Comparison of ENCODE assay signal across 9 cellular contexts in genomic region chr19:29528946-29529645, GRCh38. TPM values are rescaled to one million over a fixed set of nuclear protein-coding genes. Genes with fewer than 3 reads are reported as not detected.
DNase-seq lines count a peak whose midpoint lies in the region; ATAC-seq and TF ChIP-seq lines count a peak whose summit lies in the region.
"Had no signal": no experiment of that assay in that cellular context is flagged by ENCODE, and none has a peak within 500 bp of the region (broad histone marks: within the 10 kb centered on the region; RNA-seq: fewer than 3 reads in every experiment).

No MANE protein-coding gene starts in this region.

- intact Hi-C loops in left lung (cut with DNase I) = no loop called here

- H3K9me3 Mint-ChIP-seq in T-helper 1 cell treated with Interleukin-12 subunit alpha and Interleukin-12 subunit beta and Interleukin-4 antibody, amounts not matched to agents 30 μg/mL and 1 μg/mL, for 36 hours = no peaks in the 10 kb centered on the region
- H3K9me3 Mint-ChIP-seq in endothelial cell (ENCODE audit: unreplicated experiment) = no peaks in the 10 kb centered on the region
- H3K9me3 Mint-ChIP-seq: activated B cell treated with CpG ODN at 0.5 μM for 24 hours had no signal

- TF ChIP-seq CTCF in endothelial cell (IDR thresholded peaks at IDR 0.05; ENCODE audit: unreplicated experiment) (no peak), left lung (IDR thresholded peaks at IDR 0.05) (no peak), RWPE1 (conservative IDR thresholded peaks at IDR 0.05; ENCODE audit: low read depth) (no peak)

- no peaks in the 10 kb centered on the region for H3K9me3 ChIP-seq in left lung

- POLR2A ChIA-PET in RWPE1 (lab: Yijun Ruan, JAX; ENCODE audit: low non-redundant PET) = no interaction called here

- no peak for ATAC-seq in left lung

- H3K4me1 Mint-ChIP-seq in T-helper 1 cell treated with Interleukin-12 subunit alpha and Interleukin-12 subunit beta and Interleukin-4 antibody, amounts not matched to agents 30 μg/mL and 1 μg/mL, for 36 hours (ENCODE audit: low read depth) = peaks cover 19% of the 10 kb centered on the region
- peaks cover 12% of the 10 kb centered on the region for H3K4me1 Mint-ChIP-seq in endothelial cell (ENCODE audit: unreplicated experiment)

- H3K4me3 ChIP-seq in left lung = no peak overlapping the region

- DNase-seq in T-helper 1 cell (no peak), NCI-H1694 treated with DMSO at 0.1 percent for 48 hours (lab: John Stamatoyannopoulos, UW) (peak; percentile 50), endothelial cell (ENCODE audit: low spot score) (peak; percentile 21), retina (peak; percentile 78), left lung (no peak), RWPE1 (ENCODE audit: low spot score) (no peak)
- DNase-seq in NK-92 treated with Interleukin-12 subunit alpha and Interleukin-12 subunit beta, amount 100 ng/mL, for 24 hours (lab: John Stamatoyannopoulos, UW) = no peak
- DNase-seq: activated B cell treated with CpG ODN at 0.5 μM for 24 hours had no signal

- H3K27me3 ChIP-seq in left lung = peaks cover 66 to 100% of the 10 kb centered on the region in 2 donors

- H3K36me3 Mint-ChIP-seq in T-helper 1 cell treated with Interleukin-12 subunit alpha and Interleukin-12 subunit beta and Interleukin-4 antibody, amounts not matched to agents 30 μg/mL and 1 μg/mL, for 36 hours (ENCODE audit: low read depth) = peaks cover 5% of the 10 kb centered on the region
- H3K36me3 Mint-ChIP-seq in endothelial cell (ENCODE audit: low read depth, unreplicated experiment) = no peaks in the 10 kb centered on the region

- H3K27me3 Mint-ChIP-seq in T-helper 1 cell treated with Interleukin-12 subunit alpha and Interleukin-12 subunit beta and Interleukin-4 antibody, amounts not matched to agents 30 μg/mL and 1 μg/mL, for 36 hours (ENCODE audit: low read depth) = peaks cover 69% of the 10 kb centered on the region
- peaks cover 30% of the 10 kb centered on the region for H3K27me3 Mint-ChIP-seq in endothelial cell (ENCODE audit: unreplicated experiment)

- no peak overlapping the region for H3K27ac Mint-ChIP-seq in T-helper 1 cell treated with Interleukin-12 subunit alpha and Interleukin-12 subunit beta and Interleukin-4 antibody, amounts not matched to agents 30 μg/mL and 1 μg/mL, for 36 hours
- no peak overlapping the region for H3K27ac Mint-ChIP-seq in endothelial cell (ENCODE audit: unreplicated experiment)
- H3K27ac Mint-ChIP-seq: activated B cell treated with CpG ODN at 0.5 μM for 24 hours had no signal

- CTCF ChIA-PET in RWPE1 (lab: Yijun Ruan, JAX) = interaction anchor here (0.6 to 1.3 kb wide), 9 partner anchors 10 to 973 kb away, joined by 3 to 7 read pairs (median 3); no protein-coding TSS in a partner anchor

- H3K27ac ChIP-seq in left lung (no peak overlapping the region), RWPE1 (no peak overlapping the region)

- H3K4me3 Mint-ChIP-seq in T-helper 1 cell treated with Interleukin-12 subunit alpha and Interleukin-12 subunit beta and Interleukin-4 antibody, amounts not matched to agents 30 μg/mL and 1 μg/mL, for 36 hours = peak overlapping the region; percentile 42
- H3K4me3 Mint-ChIP-seq in endothelial cell (ENCODE audit: unreplicated experiment) = peak overlapping the region; percentile 25
- H3K4me3 Mint-ChIP-seq: activated B cell treated with CpG ODN at 0.5 μM for 24 hours had no signal

- H3K36me3 ChIP-seq in left lung = no peaks in the 10 kb centered on the region

- peaks cover 2 to 29% of the 10 kb centered on the region in 2 donors for H3K4me1 ChIP-seq in left lung

RNA-seq across cellular contexts. Expression of gene VSTM2B, which starts 3.3 kb away (rescaled TPM):
- total RNA-seq in endothelial cell (ENCODE audit: unreplicated experiment) = 0.18 TPM
- total RNA-seq in left lung = not detected
- total RNA-seq: activated B cell treated with CpG ODN at 0.5 μM for 24 hours had no signal

Comparison
In these comparisons a context has a peak if more than half of its experiments do, and no peak if none do; other contexts are left out.
1. DNase-seq: peak in NCI-H1694 treated with DMSO at 0.1 percent for 48 hours (single experiment), endothelial cell (single experiment) and retina (single experiment); none in T-helper 1 cell (0 of 5), left lung (0 of 2), RWPE1 (single experiment) and NK-92 treated with Interleukin-12 subunit alpha and Interleukin-12 subunit beta, amount 100 ng/mL, for 24 hours (single experiment).